ENCODE assay signal across 26 cellular contexts in genomic region chr19:13742756-13743155, GRCh38. TPM values are rescaled to one million over a fixed set of nuclear protein-coding genes. Genes with fewer than 3 reads are reported as not detected.
DNase-seq lines count a peak whose midpoint lies in the region; ATAC-seq and TF ChIP-seq lines count a peak whose summit lies in the region.
"Had no signal": no experiment of that assay in that cellular context is flagged by ENCODE, and none has a peak within 500 bp of the region (broad histone marks: within the 10 kb centered on the region; RNA-seq: fewer than 3 reads in every experiment).

No MANE protein-coding gene starts in this region.

- no TSS peak for BruUV-seq in PC-9 (replicated peaks; lab: Mats Ljungman, UMichigan)

- H4K20me1 ChIP-seq in PC-9 (ENCODE audit: insufficient read depth): no peaks in the 10 kb centered on the region
- no peaks in the 10 kb centered on the region for H4K20me1 ChIP-seq in osteoblast (ENCODE audit: insufficient read depth, low read length)
- no peaks in the 10 kb centered on the region for H4K20me1 ChIP-seq in GM23338 (replicated peaks; ENCODE audit: insufficient read depth)

- H3F3A ChIP-seq in PC-9 (ENCODE audit: insufficient read depth, low read depth) (peaks cover 38% of the 10 kb centered on the region; the same call in 1 of the 2 replicates), GM23338 (replicated peaks; ENCODE audit: low read depth) (0 out of 2 replicates have a peak, but pooled peaks cover 2% of the 10 kb centered on the region)

- TF ChIP-seq CTCF in PC-9 (conservative IDR thresholded peaks at IDR 0.05) (no peak), endothelial cell (IDR thresholded peaks at IDR 0.05; ENCODE audit: unreplicated experiment) (no peak), osteoblast (IDR thresholded peaks at IDR 0.05; ENCODE audit: extremely low read depth, low read depth, low read length) (no peak), GM23338 (conservative IDR thresholded peaks at IDR 0.05; ENCODE audit: low read depth in 2 of 2) (no peak)

- H3K9me3 ChIP-seq in PC-9 (ENCODE audit: insufficient read depth, low read depth) (no peaks in the 10 kb centered on the region), osteoblast (ENCODE audit: low read depth, low read length) (no peaks in the 10 kb centered on the region)
- H3K9me3 ChIP-seq: right lobe of liver, transverse colon had no signal

- H3K4me1 ChIP-seq in PC-9 (replicated peaks; ENCODE audit: insufficient read depth) (peaks cover 19% of the 10 kb centered on the region), osteoblast (ENCODE audit: insufficient read depth, low read length) (peaks cover 9% of the 10 kb centered on the region), GM23338 (ENCODE audit: insufficient read depth) (peaks cover 14% of the 10 kb centered on the region; the same call in 1 of the 2 replicates)
- H3K4me1 ChIP-seq: right lobe of liver had no signal

- H3K4me3 Mint-ChIP-seq in endothelial cell (ENCODE audit: unreplicated experiment) (peak overlapping the region; percentile 31), GM23338 (no peak overlapping the region)
- H3K4me3 Mint-ChIP-seq: activated CD8-positive, alpha-beta T cell treated with anti-CD3 and anti-CD28 coated beads, Interleukin-2, amount 10 ng/mL, durations not matched to agents 7 days and 5 days; activated naive CD8-positive, alpha-beta T cell treated with anti-CD3 and anti-CD28 coated beads for 36 hours; central memory CD8-positive, alpha-beta T cell; neural crest cell had no signal

- CTCF ChIA-PET in PC-9 (lab: Charles Lee): no interaction called here

- H2AFZ ChIP-seq in PC-9 (no peak overlapping the region), osteoblast (ENCODE audit: low read length) (no peak overlapping the region), GM23338 (no peak overlapping the region)

- peaks cover 23% of the 10 kb centered on the region for H3K36me3 Mint-ChIP-seq in endothelial cell (ENCODE audit: low read depth, unreplicated experiment)
- no peaks in the 10 kb centered on the region; the same call in 1 of the 3 replicates for H3K36me3 Mint-ChIP-seq in GM23338 (ENCODE audit: low read depth)

- H3K27ac Mint-ChIP-seq in endothelial cell (ENCODE audit: unreplicated experiment) (peak overlapping the region; percentile 95), GM23338 (no peak overlapping the region)
- H3K27ac Mint-ChIP-seq: activated CD8-positive, alpha-beta T cell treated with anti-CD3 and anti-CD28 coated beads, Interleukin-2, amount 10 ng/mL, durations not matched to agents 7 days and 5 days; activated naive CD8-positive, alpha-beta T cell treated with anti-CD3 and anti-CD28 coated beads for 36 hours had no signal

- H3K79me2 ChIP-seq in PC-9 (ENCODE audit: low read depth) (no peaks in the 10 kb centered on the region), osteoblast (ENCODE audit: insufficient read depth, low read length) (peaks cover under 1% of the 10 kb centered on the region), GM23338 (replicated peaks; ENCODE audit: insufficient read depth) (no peaks in the 10 kb centered on the region)

- POLR2A ChIA-PET in PC-9 (lab: Charles Lee; ENCODE audit: unreplicated experiment): interaction anchor here (0.5 kb wide), 1 partner anchor 45 kb away, joined by 18 read pairs; no protein-coding TSS in a partner anchor

- peak overlapping the region; percentile 7; the same call in 1 of the 2 replicates for H3K4me3 ChIP-seq in PC-9
- no peak overlapping the region for H3K4me3 ChIP-seq in osteoblast (ENCODE audit: insufficient read depth, low read length)
- no peak overlapping the region for H3K4me3 ChIP-seq in GM23338
- H3K4me3 ChIP-seq: dorsolateral prefrontal cortex, K562, lung, right lobe of liver, transverse colon had no signal

- ATAC-seq in GM18867 (IDR thresholded peaks at IDR 0.05; ENCODE audit: unreplicated experiment) (no peak), GM23338 (no peak)
- ATAC-seq: activated CD8-positive, alpha-beta T cell treated with anti-CD3 and anti-CD28 coated beads, Interleukin-2, amount 10 ng/mL, durations not matched to agents 7 days and 5 days; K562; right lobe of liver had no signal

- intact Hi-C loops in PC-9 (cut with micrococcal nuclease; ENCODE audit: unreplicated experiment): no loop called here

- H3K9me3 Mint-ChIP-seq in endothelial cell (ENCODE audit: unreplicated experiment) (no peaks in the 10 kb centered on the region), GM23338 (peaks cover 8% of the 10 kb centered on the region; the same call in 2 of the 3 replicates)
- H3K9me3 Mint-ChIP-seq: central memory CD8-positive, alpha-beta T cell had no signal

- H3K27ac ChIP-seq in PC-9: peak overlapping the region; percentile 83
- H3K27ac ChIP-seq in osteoblast (ENCODE audit: low read depth, low read length): no peak overlapping the region
- H3K27ac ChIP-seq in GM23338 (ENCODE audit: low read depth): no peak overlapping the region
- H3K27ac ChIP-seq: dorsolateral prefrontal cortex, right lobe of liver, transverse colon had no signal

- peaks cover 43% of the 10 kb centered on the region for H3K4me1 Mint-ChIP-seq in endothelial cell (ENCODE audit: unreplicated experiment)
- peaks cover 14% of the 10 kb centered on the region for H3K4me1 Mint-ChIP-seq in GM23338
- H3K4me1 Mint-ChIP-seq: activated naive CD8-positive, alpha-beta T cell treated with anti-CD3 and anti-CD28 coated beads for 36 hours; neural crest cell had no signal

- DNase-seq in HCEC 1CT: peak; percentile 84
- DNase-seq in PC-9: peak; percentile 24 to 80
- no peak for DNase-seq in endothelial cell (ENCODE audit: low spot score)
- peak; percentile 69 for DNase-seq in osteoblast (ENCODE audit: insufficient read length, low spot score, missing footprints)
- no peak for DNase-seq in GOT3 (lab: John Stamatoyannopoulos, UW)
- DNase-seq in GM23338 (ENCODE audit: low spot score): no peak
- DNase-seq: activated CD8-positive, alpha-beta T cell treated with anti-CD3 and anti-CD28 coated beads, Interleukin-2, amount 10 ng/mL, durations not matched to agents 7 days and 5 days; activated naive CD8-positive, alpha-beta T cell treated with anti-CD3 and anti-CD28 coated beads for 36 hours; C1 segment of cervical spinal cord; COR-L47; DMS79 treated with DMSO at 0.1 percent for 48 hours; dorsolateral prefrontal cortex; head of caudate nucleus; kidney glomerular epithelial cell; NCI-H1417 treated with DMSO at 0.1 percent for 48 hours; NCI-H2081; NCI-H2227 treated with DMSO at 0.1 percent for 48 hours; right lobe of liver; stimulated activated CD4-positive, alpha-beta T cell treated with anti-CD3 and anti-CD28 coated beads, Interleukin-2, amount 100 ng/mL, for 48 hours; T-helper 1 cell; transverse colon had no signal

- H3K27me3 ChIP-seq in PC-9 (ENCODE audit: insufficient read depth, low read depth): no peaks in the 10 kb centered on the region
- H3K27me3 ChIP-seq in osteoblast (ENCODE audit: insufficient read depth, low read length): no peaks in the 10 kb centered on the region
- H3K27me3 ChIP-seq in GM23338 (ENCODE audit: insufficient read depth): no peaks in the 10 kb centered on the region
- H3K27me3 ChIP-seq: dorsolateral prefrontal cortex, right lobe of liver, transverse colon had no signal

- H3K36me3 ChIP-seq in PC-9 (ENCODE audit: low read depth): no peaks in the 10 kb centered on the region
- H3K36me3 ChIP-seq in osteoblast (ENCODE audit: insufficient read depth, low read length): no peaks in the 10 kb centered on the region
- H3K36me3 ChIP-seq in GM23338 (ENCODE audit: insufficient read depth): no peaks in the 10 kb centered on the region; the same call in 1 of the 2 replicates
- H3K36me3 ChIP-seq: right lobe of liver, transverse colon had no signal

- peaks cover 2% of the 10 kb centered on the region for H3K27me3 Mint-ChIP-seq in endothelial cell (ENCODE audit: unreplicated experiment)
- H3K27me3 Mint-ChIP-seq in GM23338 (ENCODE audit: insufficient read depth, low read depth, poor library complexity): peaks cover 6% of the 10 kb centered on the region
- H3K27me3 Mint-ChIP-seq: activated naive CD8-positive, alpha-beta T cell treated with anti-CD3 and anti-CD28 coated beads for 36 hours; central memory CD8-positive, alpha-beta T cell had no signal

- no peaks in the 10 kb centered on the region for H3K9me2 ChIP-seq in PC-9 (ENCODE audit: insufficient read depth)
- H3K9me2 ChIP-seq in GM23338 (ENCODE audit: insufficient read depth): no peaks in the 10 kb centered on the region

- H3K4me2 ChIP-seq in PC-9: peak overlapping the region; percentile 64
- H3K4me2 ChIP-seq in osteoblast (ENCODE audit: insufficient read depth, low read length): peak overlapping the region; percentile 28
- no peak overlapping the region for H3K4me2 ChIP-seq in GM23338

TF ChIP-seq in GM23338, 12 proteins besides CTCF, POLR2A, EP300 and RAD21:
- no peak for TF ChIP-seq EZH2 (IDR thresholded peaks at IDR 0.05; ENCODE audit: low read depth, unreplicated experiment)
- no peak for TF ChIP-seq JUNB (IDR thresholded peaks at IDR 0.05; ENCODE audit: unreplicated experiment)
- TF ChIP-seq STAT1 (IDR thresholded peaks at IDR 0.05; ENCODE audit: unreplicated experiment): no peak
- TF ChIP-seq CREB1 (CRISPR knock-in tag; IDR thresholded peaks at IDR 0.05; ENCODE audit: low read depth): no peak

RNA-seq across cellular contexts. Expression of gene MRI1, which starts 21.6 kb away (rescaled TPM):
- total RNA-seq in PC-9 (2021) (30.1 and 33.8 TPM in 2 replicates), endothelial cell (ENCODE audit: unreplicated experiment) (165 TPM), osteoblast (33.7 and 35.4 TPM in 2 replicates)
- total RNA-seq in GM23338 (2014; rRNA removed; shearing (Covaris generic)): 44.5 and 46.5 TPM in 2 replicates
- polyA plus RNA-seq in GM23338 (2016; fragmentation: Nextera tagmentation; extraction: Ambion mirVana): 12.3 and 13.5 TPM in 2 replicates

RNA-seq across cellular contexts. Expression of gene C19orf53, which starts 31.5 kb away (rescaled TPM):
- total RNA-seq in PC-9 (2021) (99.4 and 121 TPM in 2 replicates), endothelial cell (ENCODE audit: unreplicated experiment) (98.4 TPM), osteoblast (33.3 and 34.8 TPM in 2 replicates)
- 104 and 118 TPM in 2 replicates for total RNA-seq in GM23338 (2014; rRNA removed; shearing (Covaris generic))
- 401 and 463 TPM in 2 replicates for polyA plus RNA-seq in GM23338 (2016; fragmentation: Nextera tagmentation; extraction: Ambion mirVana)

RNA-seq across cellular contexts. Expression of gene ZSWIM4, which starts 52.5 kb away (rescaled TPM):
- total RNA-seq in PC-9 (2021) (15.2 and 15.8 TPM in 2 replicates), endothelial cell (ENCODE audit: unreplicated experiment) (43.7 TPM), osteoblast (6.8 and 9.0 TPM in 2 replicates)
- 37.9 and 42.3 TPM in 2 replicates for total RNA-seq in GM23338 (2014; rRNA removed; shearing (Covaris generic))
- polyA plus RNA-seq in GM23338 (2016; fragmentation: Nextera tagmentation; extraction: Ambion mirVana): 5.4 and 6.1 TPM in 2 replicates

Comparison
In these comparisons a context has a peak if more than half of its experiments do, and no peak if none do; other contexts are left out.
1. DNase-seq: peak in HCEC 1CT (single experiment), PC-9 (2 of 2) and osteoblast (single experiment); none in endothelial cell (single experiment), GOT3 (single experiment) and GM23338 (single experiment).